In genomic region chr15:48573780-48574179, GRCh38 we compare ENCODE assay signal across 15 cellular contexts.
DNase-seq lines count a peak whose midpoint lies in the region; ATAC-seq and TF ChIP-seq lines count a peak whose summit lies in the region.
"Had no signal": no experiment of that assay in that cellular context is flagged by ENCODE, and none has a peak within 500 bp of the region (broad histone marks: within the 10 kb centered on the region; RNA-seq: fewer than 3 reads in every experiment).

No MANE protein-coding gene starts in this region.

- H3K9me3 Mint-ChIP-seq in osteocyte (ENCODE audit: unreplicated experiment): peaks cover 5% of the 10 kb centered on the region
- H3K9me3 Mint-ChIP-seq: CD4-positive, alpha-beta memory T cell; H9 had no signal

- H3K4me1 ChIP-seq in GM23248 (ENCODE audit: insufficient read depth): peaks cover 25% of the 10 kb centered on the region

- no peaks in the 10 kb centered on the region for H3K27me3 ChIP-seq in GM23248 (replicated peaks; ENCODE audit: insufficient read depth)

- in situ Hi-C loops in GM23248 (cut with MboI): no loop called here

- no peak for TF ChIP-seq CTCF in osteocyte (IDR thresholded peaks at IDR 0.05)

- peaks cover 94% of the 10 kb centered on the region for H3F3A ChIP-seq in GM23248 (ENCODE audit: insufficient read depth)

- no peak overlapping the region for H3K4me3 ChIP-seq in GM23248

- peaks cover 60% of the 10 kb centered on the region for H3K36me3 Mint-ChIP-seq in osteocyte (ENCODE audit: unreplicated experiment)
- H3K36me3 Mint-ChIP-seq: CD4-positive, alpha-beta memory T cell had no signal

- H3K36me3 ChIP-seq in GM23248 (ENCODE audit: low read depth): peaks cover 85% of the 10 kb centered on the region

- no peak for DNase-seq in GM23248
- no peak for DNase-seq in osteocyte (ENCODE audit: extremely low spot score, unreplicated experiment)
- no peak for DNase-seq in NCI-H2171 treated with DMSO at 0.1 percent for 48 hours (lab: John Stamatoyannopoulos, UW)
- DNase-seq in stimulated activated CD4-positive, alpha-beta T cell treated with anti-CD3 and anti-CD28 coated beads, Interleukin-4, amount 100 ng/mL, for 1 hour: no peak
- no peak for DNase-seq in NCI-H345 (lab: John Stamatoyannopoulos, UW)
- DNase-seq: CD4-positive, alpha-beta memory T cell; DMS79; EL; GOT3; H9 had no signal

- H3K9me3 ChIP-seq in GM23248 (ENCODE audit: low read depth): no peaks in the 10 kb centered on the region

- no peaks in the 10 kb centered on the region for H3K9me2 ChIP-seq in GM23248 (ENCODE audit: insufficient read depth)

- no peak overlapping the region for H3K9ac ChIP-seq in GM23248

- no peak overlapping the region for H2AFZ ChIP-seq in GM23248

- no peak overlapping the region for H3K4me2 ChIP-seq in GM23248 (ENCODE audit: unreplicated experiment)

- no peaks in the 10 kb centered on the region for H3K27me3 Mint-ChIP-seq in osteocyte (ENCODE audit: unreplicated experiment)
- H3K27me3 Mint-ChIP-seq: B cell had no signal

- H3K4me3 Mint-ChIP-seq in osteocyte (ENCODE audit: unreplicated experiment): no peak overlapping the region
- H3K4me3 Mint-ChIP-seq: B cell; CD4-positive, alpha-beta memory T cell; H9 had no signal

- H3K4me1 Mint-ChIP-seq in osteocyte (ENCODE audit: unreplicated experiment): peaks cover 53% of the 10 kb centered on the region
- H3K4me1 Mint-ChIP-seq: B cell; CD4-positive, alpha-beta memory T cell had no signal

- H4K20me1 ChIP-seq in GM23248 (ENCODE audit: insufficient read depth): no peaks in the 10 kb centered on the region

- H3K27ac Mint-ChIP-seq in osteocyte (ENCODE audit: unreplicated experiment): peak overlapping the region; percentile 34
- H3K27ac Mint-ChIP-seq: B cell; CD4-positive, alpha-beta memory T cell; H9 had no signal

- 91 to 93% methylated on average over 4 of the region's 4 CpGs for WGBS in GM23248 (ENCODE audit: low coverage in 1 of 2, low lambda C conversion rate in 2 of 2, missing lambda C conversion rate in 2 of 2), 2 experiments

- H3K79me2 ChIP-seq in GM23248 (ENCODE audit: insufficient read depth): peaks cover 98% of the 10 kb centered on the region

- 0 out of 2 replicates have a peak overlapping the region, but pooled peaks have one; percentile 49 for H3K27ac ChIP-seq in GM23248
- H3K27ac ChIP-seq: C4-2B, HL-60 had no signal

- ATAC-seq in SK-N-SH treated with all-trans-retinoic acid at 6 μM for 48 hours (peak; percentile 47; the same call in 2 of the 3 replicates), HG03175 (IDR thresholded peaks at IDR 0.05; ENCODE audit: unreplicated experiment) (no peak)

TF ChIP-seq in SK-N-SH treated with all-trans-retinoic acid at 6 μM for 48 hours, 23 proteins besides CTCF, POLR2A, EP300 and RAD21:
- TF ChIP-seq ZFP30 (CRISPR knock-in tag; IDR thresholded peaks at IDR 0.05): no peak
- TF ChIP-seq ISL1 (CRISPR knock-in tag; IDR thresholded peaks at IDR 0.05): no peak
- no peak for TF ChIP-seq CREB5 (CRISPR knock-in tag; IDR thresholded peaks at IDR 0.05; ENCODE audit: low read depth)
- TF ChIP-seq ZC3H10 (CRISPR knock-in tag; IDR thresholded peaks at IDR 0.05): no peak
- no peak for TF ChIP-seq ESRRG (CRISPR knock-in tag; IDR thresholded peaks at IDR 0.05)
TF ChIP-seq in SK-N-SH treated with all-trans-retinoic acid at 6 μM for 48 hours: peak in this region for 0.
